35 cellular contexts compared by ENCODE assay signal in the genomic region with DNA sequence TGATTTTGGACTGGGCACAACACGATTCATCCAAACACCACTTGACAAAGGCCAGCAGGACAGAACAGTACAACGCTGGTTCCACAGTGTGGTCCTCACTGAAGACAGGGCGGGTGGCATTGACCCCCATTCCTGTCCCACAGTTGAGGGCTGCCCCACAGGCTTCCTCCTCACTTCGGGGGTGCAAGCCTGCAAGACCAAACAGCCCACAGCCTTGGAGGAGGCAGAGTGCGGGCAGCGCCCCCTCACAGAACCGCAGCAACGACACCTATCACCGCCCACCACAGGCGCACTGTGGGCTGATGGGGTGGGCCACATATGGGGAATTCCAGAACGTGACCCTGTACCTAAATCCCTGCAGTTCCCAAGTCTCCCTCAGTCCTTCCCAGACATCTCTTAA.
"Had no signal": no experiment of that assay in that cellular context is flagged by ENCODE, and none has a peak within 500 bp of the region (broad histone marks: within the 10 kb centered on the region; RNA-seq: fewer than 3 reads in every experiment).

No MANE protein-coding gene starts in this region.

- ATAC-seq: activated CD8-positive, alpha-beta T cell treated with anti-CD3 and anti-CD28 coated beads for 36 hours; activated naive CD8-positive, alpha-beta T cell treated with anti-CD3 and anti-CD28 coated beads, Interleukin-2, amount 50 U/mL, for 24 hours; body of pancreas had no signal

- H3K9me3 Mint-ChIP-seq: activated naive CD4-positive, alpha-beta T cell treated with anti-CD3 and anti-CD28 coated beads, Interleukin-2, amount 50 U/mL, for 24 hours; activated naive CD8-positive, alpha-beta T cell treated with anti-CD3 and anti-CD28 coated beads, Interleukin-2, amount 10 ng/mL, durations not matched to agents 7 days and 5 days had no signal

- H3K27me3 ChIP-seq: body of pancreas, brain microvascular endothelial cell had no signal

- H3K4me3 Mint-ChIP-seq: activated B cell treated with CpG ODN at 0.5 μM for 24 hours; activated CD4-positive, alpha-beta memory T cell treated with anti-CD3 and anti-CD28 coated beads for 36 hours; activated CD4-positive, alpha-beta T cell treated with anti-CD3 and anti-CD28 coated beads, Interleukin-2, amount 10 ng/mL, durations not matched to agents 24 days and 14 days; activated CD8-positive, alpha-beta T cell treated with anti-CD3 and anti-CD28 coated beads for 36 hours; activated naive CD4-positive, alpha-beta T cell treated with anti-CD3 and anti-CD28 coated beads, Interleukin-2, amount 10 ng/mL, durations not matched to agents 7 days and 5 days; activated naive CD4-positive, alpha-beta T cell treated with anti-CD3 and anti-CD28 coated beads, Interleukin-2, amount 50 U/mL, for 24 hours; activated naive CD8-positive, alpha-beta T cell; activated naive CD8-positive, alpha-beta T cell treated with anti-CD3 and anti-CD28 coated beads, Interleukin-2, amount 10 ng/mL, durations not matched to agents 7 days and 5 days; activated naive CD8-positive, alpha-beta T cell treated with anti-CD3 and anti-CD28 coated beads, Interleukin-2, amount 50 U/mL, for 24 hours; activated T-cell treated with anti-CD3 and anti-CD28 coated beads, Interleukin-2, amount 50 U/mL, for 24 hours; T-helper 1 cell treated with Interleukin-12 subunit alpha and Interleukin-12 subunit beta and Interleukin-4 antibody, amounts not matched to agents 30 μg/mL and 1 μg/mL, for 36 hours; T-helper 2 cell treated with Interferon-gamma antibody and Interleukin-4, amounts not matched to agents 5 μg/mL and 100 μg/mL, for 36 hours had no signal

- H3K4me3 ChIP-seq: body of pancreas, breast epithelium had no signal

- H3K4me1 Mint-ChIP-seq: activated B cell treated with CpG ODN at 0.5 μM for 24 hours; activated CD4-positive, alpha-beta T cell treated with anti-CD3 and anti-CD28 coated beads, Interleukin-2, amount 10 ng/mL, durations not matched to agents 24 days and 14 days; activated naive CD4-positive, alpha-beta T cell treated with anti-CD3 and anti-CD28 coated beads, Interleukin-2, amount 10 ng/mL, durations not matched to agents 7 days and 5 days; activated naive CD4-positive, alpha-beta T cell treated with anti-CD3 and anti-CD28 coated beads, Interleukin-2, amount 50 U/mL, for 24 hours; activated naive CD8-positive, alpha-beta T cell treated with anti-CD3 and anti-CD28 coated beads, Interleukin-2, amount 10 ng/mL, durations not matched to agents 7 days and 5 days; activated naive CD8-positive, alpha-beta T cell treated with anti-CD3 and anti-CD28 coated beads, Interleukin-2, amount 50 U/mL, for 24 hours had no signal

- H3K36me3 Mint-ChIP-seq: activated CD4-positive, alpha-beta memory T cell treated with anti-CD3 and anti-CD28 coated beads for 36 hours; activated naive CD4-positive, alpha-beta T cell treated with anti-CD3 and anti-CD28 coated beads, Interleukin-2, amount 10 ng/mL, durations not matched to agents 7 days and 5 days; activated naive CD4-positive, alpha-beta T cell treated with anti-CD3 and anti-CD28 coated beads, Interleukin-2, amount 50 U/mL, for 24 hours; activated naive CD8-positive, alpha-beta T cell; activated naive CD8-positive, alpha-beta T cell treated with anti-CD3 and anti-CD28 coated beads, Interleukin-2, amount 10 ng/mL, durations not matched to agents 7 days and 5 days had no signal

- FAIRE-seq: astrocyte, TTC549 had no signal

- H3K4me1 ChIP-seq: body of pancreas, breast epithelium had no signal

- H3K36me3 ChIP-seq: brain microvascular endothelial cell, breast epithelium had no signal

- H3K27me3 Mint-ChIP-seq: activated CD4-positive, alpha-beta T cell treated with anti-CD3 and anti-CD28 coated beads, Interleukin-2, amount 10 ng/mL, durations not matched to agents 24 days and 14 days; activated naive CD4-positive, alpha-beta T cell treated with anti-CD3 and anti-CD28 coated beads, Interleukin-2, amount 10 ng/mL, durations not matched to agents 7 days and 5 days had no signal

- H3K27ac Mint-ChIP-seq: activated B cell treated with CpG ODN at 0.5 μM for 24 hours; activated CD4-positive, alpha-beta memory T cell treated with anti-CD3 and anti-CD28 coated beads for 36 hours; activated CD4-positive, alpha-beta T cell treated with anti-CD3 and anti-CD28 coated beads, Interleukin-2, amount 10 ng/mL, durations not matched to agents 24 days and 14 days; activated CD8-positive, alpha-beta T cell treated with anti-CD3 and anti-CD28 coated beads for 36 hours; activated naive CD4-positive, alpha-beta T cell treated with anti-CD3 and anti-CD28 coated beads, Interleukin-2, amount 10 ng/mL, durations not matched to agents 7 days and 5 days; activated naive CD4-positive, alpha-beta T cell treated with anti-CD3 and anti-CD28 coated beads, Interleukin-2, amount 50 U/mL, for 24 hours; activated naive CD8-positive, alpha-beta T cell; activated naive CD8-positive, alpha-beta T cell treated with anti-CD3 and anti-CD28 coated beads, Interleukin-2, amount 10 ng/mL, durations not matched to agents 7 days and 5 days; activated naive CD8-positive, alpha-beta T cell treated with anti-CD3 and anti-CD28 coated beads, Interleukin-2, amount 50 U/mL, for 24 hours; activated T-cell treated with anti-CD3 and anti-CD28 coated beads, Interleukin-2, amount 50 U/mL, for 24 hours; activated T-helper 2 cell treated with anti-CD3 and anti-CD28 coated beads, Interferon-gamma antibody, Interleukin-2, Interleukin-4, amounts not matched to agents 10 μg/mL and 5 μg/mL and 100 μg/mL, durations not matched to agents 14 hours and 24 hours and 36 hours; T-helper 1 cell treated with Interleukin-12 subunit alpha and Interleukin-12 subunit beta and Interleukin-4 antibody, amounts not matched to agents 30 μg/mL and 1 μg/mL, for 36 hours; T-helper 2 cell treated with Interferon-gamma antibody and Interleukin-4, amounts not matched to agents 5 μg/mL and 100 μg/mL, for 36 hours had no signal

- DNase-seq: activated B cell treated with CpG ODN at 0.5 μM for 24 hours; activated CD4-positive, alpha-beta memory T cell treated with anti-CD3 and anti-CD28 coated beads for 36 hours; activated CD4-positive, alpha-beta T cell treated with anti-CD3 and anti-CD28 coated beads for 4 hours; activated CD4-positive, alpha-beta T cell treated with anti-CD3 and anti-CD28 coated beads, Interleukin-2, amount 10 ng/mL, durations not matched to agents 24 days and 14 days; activated CD4-positive, alpha-beta T cell treated with anti-CD3 and anti-CD28 coated beads, Interleukin-2, amount 50 U/mL, for 1 hour; activated CD4-positive, alpha-beta T cell treated with anti-CD3 and anti-CD28 coated beads, Interleukin-2, amount 50 U/mL, for 4 hours; activated CD4-positive, CD25-positive, alpha-beta regulatory T cell treated with anti-CD3 and anti-CD28 coated beads, Interleukin-2, amount 50 U/mL, for 72 hours; activated CD8-positive, alpha-beta memory T cell treated with anti-CD3 and anti-CD28 coated beads, Interleukin-2, amount 50 U/mL, for 48 hours; activated CD8-positive, alpha-beta T cell treated with anti-CD3 and anti-CD28 coated beads for 36 hours; activated effector memory CD4-positive, alpha-beta T cell treated with Interleukin-2 at 50 U/mL for 16 hours; activated gamma-delta T cell; activated naive CD4-positive, alpha-beta T cell treated with anti-CD3 and anti-CD28 coated beads, Interleukin-2, amount 10 ng/mL, durations not matched to agents 7 days and 5 days; activated naive CD4-positive, alpha-beta T cell treated with Interleukin-2 at 50 U/mL for 16 hours; activated naive CD8-positive, alpha-beta T cell treated with anti-CD3 and anti-CD28 coated beads, Interleukin-2, amount 10 ng/mL, durations not matched to agents 7 days and 5 days; activated naive CD8-positive, alpha-beta T cell treated with anti-CD3 and anti-CD28 coated beads, Interleukin-2, amount 50 U/mL, for 24 hours; activated T-cell treated with anti-CD3 and anti-CD28 coated beads, Interleukin-2, amount 50 U/mL, for 24 hours; activated T-cell treated with anti-CD3 and anti-CD28 coated beads, Interleukin-2, amount 50 U/mL, for 48 hours; amygdala; anterior cingulate cortex; body of pancreas; brain microvascular endothelial cell; central memory CD4-positive, alpha-beta T cell; SW 1271; T-helper 1 cell; T-helper 2 cell; T-helper 9 cell had no signal

- H3K27ac ChIP-seq: body of pancreas, brain microvascular endothelial cell, breast epithelium, VCaP had no signal
